ENCODE assay signal across 1 cellular context in genomic region chr6:152318278-152318677, GRCh38.
TF ChIP-seq lines count a peak whose summit lies in the region.

No MANE protein-coding gene starts in this region.

TF ChIP-seq in HepG2, 621 proteins besides CTCF, POLR2A, EP300 and RAD21 (continued from another document):
- TF ChIP-seq STAG1 (CRISPR knock-in tag; IDR thresholded peaks at IDR 0.05) (no peak), ZNF230 (CRISPR knock-in tag; IDR thresholded peaks at IDR 0.05) (no peak), RBM39 (IDR thresholded peaks at IDR 0.05; ENCODE audit: low read depth, low read length, poor library complexity, severe bottlenecking) (no peak), ATF4 (CRISPR knock-in tag; IDR thresholded peaks at IDR 0.05) (no peak), SNAPC4 (CRISPR knock-in tag; IDR thresholded peaks at IDR 0.05) (no peak)
TF ChIP-seq in HepG2: peak in this region for 0.
